Comparison of ENCODE assay signal across 4 cellular contexts in genomic region chr3:12775970-12776369, GRCh38. TPM values are rescaled to one million over a fixed set of nuclear protein-coding genes. Genes with fewer than 3 reads are reported as not detected.
"Had no signal": no experiment of that assay in that cellular context is flagged by ENCODE, and none has a peak within 500 bp of the region (broad histone marks: within the 10 kb centered on the region; RNA-seq: fewer than 3 reads in every experiment).

No MANE protein-coding gene starts in this region.

RNA-seq across cellular contexts. Expression of gene TMEM40, which starts 16.9 kb away (rescaled TPM):
- total RNA-seq: HepG2, HT-29, HT1080, IMR-90 had no signal

RNA-seq across cellular contexts. Expression of gene CAND2, which starts 20.5 kb away (rescaled TPM):
- total RNA-seq: HepG2, HT-29 had no signal
